1 cellular context compared by ENCODE assay signal in the genomic region with DNA sequence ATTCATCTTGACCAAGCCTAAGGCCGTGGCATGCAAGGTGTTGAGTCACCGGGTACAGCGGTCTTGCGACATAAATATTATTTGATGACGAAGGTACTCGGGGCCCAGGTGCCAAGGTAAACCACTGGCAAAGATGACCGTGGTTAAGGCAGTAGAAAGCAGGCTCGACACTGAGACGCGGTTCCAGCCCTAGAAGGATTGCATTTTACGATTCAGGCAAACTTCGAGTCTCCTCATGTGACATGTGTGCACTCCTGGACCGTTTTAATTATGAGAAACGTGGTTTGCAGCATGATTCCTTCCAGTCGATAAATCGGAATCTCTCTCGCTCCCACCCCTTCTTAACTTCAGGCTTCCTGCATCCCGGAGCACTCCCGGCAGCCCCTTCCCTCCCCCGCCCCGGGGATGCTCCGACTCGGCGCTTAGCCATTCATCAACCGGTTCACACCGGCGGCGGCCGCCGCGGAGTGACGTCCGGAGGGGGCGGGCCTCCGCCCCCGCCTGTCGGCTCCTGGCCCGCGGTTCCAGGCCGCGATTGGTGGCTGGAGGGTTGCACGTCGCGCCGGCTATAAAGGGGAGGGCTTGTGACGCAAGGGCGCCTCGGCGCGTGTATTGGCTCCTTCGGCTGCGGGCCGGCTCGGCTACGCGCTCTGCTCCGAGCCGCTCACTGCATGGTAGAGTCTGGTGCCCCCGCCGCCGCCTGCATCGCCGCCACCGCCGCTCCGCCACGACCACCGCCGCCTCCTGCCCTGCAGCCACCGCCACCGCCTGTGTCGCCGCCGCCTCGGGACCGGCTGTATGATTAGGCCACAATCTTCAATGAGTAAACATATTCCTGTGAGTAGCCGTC.
A peak's percentile ranks its signal among the peaks of the same experiment; 100 is the strongest.
TF ChIP-seq lines count a peak whose summit lies in the region.

TSS of gene LOC128125822 (plus strand) at position 598 of the 850 bp plus-strand sequence.
TSS of gene PTP4A1 (plus strand) at position 598 of the 850 bp plus-strand sequence. CDS start 4,401 bp downstream, outside the sequence.

TF ChIP-seq in HepG2, 621 proteins besides CTCF, POLR2A, EP300 and RAD21 (continued from another document and continues in another):
- TF ChIP-seq ARID5B (CRISPR knock-in tag; IDR thresholded peaks at IDR 0.05) (peak; percentile 78), ZNF737 (CRISPR knock-in tag; IDR thresholded peaks at IDR 0.05; ENCODE audit: borderline replicate concordance) (no peak), ZNF562 (CRISPR knock-in tag; IDR thresholded peaks at IDR 0.05; ENCODE audit: borderline replicate concordance) (peak; percentile 56; the same call in 1 of the 2 replicates), ZFY (CRISPR knock-in tag; IDR thresholded peaks at IDR 0.05) (no peak; the same call in none of the 2 replicates), RBAK (CRISPR knock-in tag; IDR thresholded peaks at IDR 0.05) (no peak), CCAR2 (optimal IDR thresholded peaks at IDR 0.05; ENCODE audit: low read depth, low read length) (no peak), ZFP36L2 (CRISPR knock-in tag; IDR thresholded peaks at IDR 0.05) (no peak), SALL2 (CRISPR knock-in tag; IDR thresholded peaks at IDR 0.05) (peak; percentile 86), ZNF343 (CRISPR knock-in tag; IDR thresholded peaks at IDR 0.05) (peak; percentile 92), DPF2 (CRISPR knock-in tag; IDR thresholded peaks at IDR 0.05; ENCODE audit: borderline replicate concordance, low read depth) (no peak), ZMAT5 (CRISPR knock-in tag; IDR thresholded peaks at IDR 0.05; ENCODE audit: borderline replicate concordance, low read depth) (no peak), ATF3 (CRISPR knock-in tag; IDR thresholded peaks at IDR 0.05) (peak; percentile 78), ZNF557 (CRISPR knock-in tag; IDR thresholded peaks at IDR 0.05) (no peak), ZNF430 (CRISPR knock-in tag; IDR thresholded peaks at IDR 0.05) (peak; percentile 77), ZBTB8A (CRISPR knock-in tag; IDR thresholded peaks at IDR 0.05; ENCODE audit: borderline replicate concordance, low read depth) (no peak; the same call in 1 of the 2 replicates), DMAP1 (CRISPR knock-in tag; IDR thresholded peaks at IDR 0.05) (peak; percentile 66), IRX3 (CRISPR knock-in tag; IDR thresholded peaks at IDR 0.05; ENCODE audit: borderline replicate concordance, low read depth) (peak; percentile 85; the same call in 1 of the 2 replicates), PHF5A (CRISPR knock-in tag; IDR thresholded peaks at IDR 0.05; ENCODE audit: low read depth, unreplicated experiment) (no peak), RBM39 (IDR thresholded peaks at IDR 0.05; ENCODE audit: low read depth, low read length, poor library complexity, severe bottlenecking) (peak; percentile 99), KLF11 (CRISPR knock-in tag; IDR thresholded peaks at IDR 0.05) (peak; percentile 20; the same call in 1 of the 2 replicates), POGZ (CRISPR knock-in tag; IDR thresholded peaks at IDR 0.05) (peak; percentile 95), CBX5 (CRISPR knock-in tag; IDR thresholded peaks at IDR 0.05; ENCODE audit: borderline replicate concordance) (no peak; the same call in 1 of the 2 replicates), ZNF615 (CRISPR knock-in tag; IDR thresholded peaks at IDR 0.05; ENCODE audit: borderline replicate concordance) (no peak), TBL1XR1 (IDR thresholded peaks at IDR 0.05; ENCODE audit: borderline replicate concordance, low read length, partially characterized antibody) (peak; percentile 70), AGO2 (optimal IDR thresholded peaks at IDR 0.05; ENCODE audit: low read depth, low read length) (no peak), HCFC1 (IDR thresholded peaks at IDR 0.05; ENCODE audit: low read depth, low read length) (no peak), ISL2 (CRISPR knock-in tag; IDR thresholded peaks at IDR 0.05) (no peak; the same call in none of the 2 replicates), FOXJ3 (CRISPR knock-in tag; IDR thresholded peaks at IDR 0.05; ENCODE audit: borderline replicate concordance) (no peak), E2F5 (CRISPR knock-in tag; conservative IDR thresholded peaks at IDR 0.05) (no peak), ATRX (CRISPR knock-in tag; IDR thresholded peaks at IDR 0.05; ENCODE audit: borderline replicate concordance) (no peak), ZNF354B (CRISPR knock-in tag; IDR thresholded peaks at IDR 0.05) (peak; percentile 85; the same call in 1 of the 2 replicates), PAX8 (CRISPR knock-in tag; IDR thresholded peaks at IDR 0.05; ENCODE audit: borderline replicate concordance) (0 out of 2 replicates have a peak, but pooled peaks have one; percentile 16), ZNF839 (CRISPR knock-in tag; IDR thresholded peaks at IDR 0.05; ENCODE audit: borderline replicate concordance) (no peak; the same call in 1 of the 2 replicates), ZSCAN21 (CRISPR knock-in tag; IDR thresholded peaks at IDR 0.05; ENCODE audit: borderline replicate concordance) (peak; percentile 49; the same call in 1 of the 2 replicates), EED (CRISPR knock-in tag; IDR thresholded peaks at IDR 0.05) (no peak), FUBP1 (CRISPR knock-in tag; IDR thresholded peaks at IDR 0.05; ENCODE audit: borderline replicate concordance) (0 out of 2 replicates have a peak, but pooled peaks have one; percentile 39), DR1 (CRISPR knock-in tag; IDR thresholded peaks at IDR 0.05) (peak; percentile 97), PHB2 (IDR thresholded peaks at IDR 0.05; ENCODE audit: partially characterized antibody) (no peak), ZNF589 (CRISPR knock-in tag; conservative IDR thresholded peaks at IDR 0.05) (0 out of 2 replicates have a peak, but pooled peaks have one; percentile 29), RORA (CRISPR knock-in tag; IDR thresholded peaks at IDR 0.05) (no peak), ZNF136 (CRISPR knock-in tag; IDR thresholded peaks at IDR 0.05; ENCODE audit: low read depth) (no peak), ZNF205 (CRISPR knock-in tag; IDR thresholded peaks at IDR 0.05) (peak; percentile 59; the same call in 1 of the 2 replicates), ZNF879 (CRISPR knock-in tag; IDR thresholded peaks at IDR 0.05) (no peak), ZNF761 (CRISPR knock-in tag; conservative IDR thresholded peaks at IDR 0.05) (peak; percentile 75), ZNF263 (CRISPR knock-in tag; IDR thresholded peaks at IDR 0.05) (peak; percentile 95), SMAD3 (CRISPR knock-in tag; IDR thresholded peaks at IDR 0.05) (no peak), ZNF333 (CRISPR knock-in tag; IDR thresholded peaks at IDR 0.05; ENCODE audit: borderline replicate concordance) (peak; percentile 71), FIP1L1 (IDR thresholded peaks at IDR 0.05; ENCODE audit: borderline replicate concordance, insufficient read depth, low read depth, low read length) (peak; percentile 72; the same call in 1 of the 2 replicates), ZNF496 (CRISPR knock-in tag; IDR thresholded peaks at IDR 0.05; ENCODE audit: insufficient replicate concordance) (no peak), TBX2 (CRISPR knock-in tag; IDR thresholded peaks at IDR 0.05; ENCODE audit: borderline replicate concordance) (no peak)
- TF ChIP-seq, protein P1, sequence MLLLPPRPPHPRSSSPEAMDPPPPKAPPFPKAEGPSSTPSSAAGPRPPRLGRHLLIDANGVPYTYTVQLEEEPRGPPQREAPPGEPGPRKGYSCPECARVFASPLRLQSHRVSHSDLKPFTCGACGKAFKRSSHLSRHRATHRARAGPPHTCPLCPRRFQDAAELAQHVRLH (CRISPR knock-in tag; IDR thresholded peaks at IDR 0.05; ENCODE audit: borderline replicate concordance, low read depth): no peak; the same call in none of the 2 replicates
- TF ChIP-seq, protein P2, sequence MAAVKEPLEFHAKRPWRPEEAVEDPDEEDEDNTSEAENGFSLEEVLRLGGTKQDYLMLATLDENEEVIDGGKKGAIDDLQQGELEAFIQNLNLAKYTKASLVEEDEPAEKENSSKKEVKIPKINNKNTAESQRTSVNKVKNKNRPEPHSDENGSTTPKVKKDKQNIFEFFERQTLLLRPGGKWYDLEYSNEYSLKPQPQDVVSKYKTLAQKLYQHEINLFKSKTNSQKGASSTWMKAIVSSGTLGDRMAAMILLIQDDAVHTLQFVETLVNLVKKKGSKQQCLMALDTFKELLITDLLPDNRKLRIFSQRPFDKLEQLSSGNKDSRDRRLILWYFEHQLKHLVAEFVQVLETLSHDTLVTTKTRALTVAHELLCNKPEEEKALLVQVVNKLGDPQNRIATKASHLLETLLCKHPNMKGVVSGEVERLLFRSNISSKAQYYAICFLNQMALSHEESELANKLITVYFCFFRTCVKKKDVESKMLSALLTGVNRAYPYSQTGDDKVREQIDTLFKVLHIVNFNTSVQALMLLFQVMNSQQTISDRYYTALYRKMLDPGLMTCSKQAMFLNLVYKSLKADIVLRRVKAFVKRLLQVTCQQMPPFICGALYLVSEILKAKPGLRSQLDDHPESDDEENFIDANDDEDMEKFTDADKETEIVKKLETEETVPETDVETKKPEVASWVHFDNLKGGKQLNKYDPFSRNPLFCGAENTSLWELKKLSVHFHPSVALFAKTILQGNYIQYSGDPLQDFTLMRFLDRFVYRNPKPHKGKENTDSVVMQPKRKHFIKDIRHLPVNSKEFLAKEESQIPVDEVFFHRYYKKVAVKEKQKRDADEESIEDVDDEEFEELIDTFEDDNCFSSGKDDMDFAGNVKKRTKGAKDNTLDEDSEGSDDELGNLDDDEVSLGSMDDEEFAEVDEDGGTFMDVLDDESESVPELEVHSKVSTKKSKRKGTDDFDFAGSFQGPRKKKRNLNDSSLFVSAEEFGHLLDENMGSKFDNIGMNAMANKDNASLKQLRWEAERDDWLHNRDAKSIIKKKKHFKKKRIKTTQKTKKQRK (IDR thresholded peaks at IDR 0.05; ENCODE audit: low read length): no peak
- TF ChIP-seq, protein P3, sequence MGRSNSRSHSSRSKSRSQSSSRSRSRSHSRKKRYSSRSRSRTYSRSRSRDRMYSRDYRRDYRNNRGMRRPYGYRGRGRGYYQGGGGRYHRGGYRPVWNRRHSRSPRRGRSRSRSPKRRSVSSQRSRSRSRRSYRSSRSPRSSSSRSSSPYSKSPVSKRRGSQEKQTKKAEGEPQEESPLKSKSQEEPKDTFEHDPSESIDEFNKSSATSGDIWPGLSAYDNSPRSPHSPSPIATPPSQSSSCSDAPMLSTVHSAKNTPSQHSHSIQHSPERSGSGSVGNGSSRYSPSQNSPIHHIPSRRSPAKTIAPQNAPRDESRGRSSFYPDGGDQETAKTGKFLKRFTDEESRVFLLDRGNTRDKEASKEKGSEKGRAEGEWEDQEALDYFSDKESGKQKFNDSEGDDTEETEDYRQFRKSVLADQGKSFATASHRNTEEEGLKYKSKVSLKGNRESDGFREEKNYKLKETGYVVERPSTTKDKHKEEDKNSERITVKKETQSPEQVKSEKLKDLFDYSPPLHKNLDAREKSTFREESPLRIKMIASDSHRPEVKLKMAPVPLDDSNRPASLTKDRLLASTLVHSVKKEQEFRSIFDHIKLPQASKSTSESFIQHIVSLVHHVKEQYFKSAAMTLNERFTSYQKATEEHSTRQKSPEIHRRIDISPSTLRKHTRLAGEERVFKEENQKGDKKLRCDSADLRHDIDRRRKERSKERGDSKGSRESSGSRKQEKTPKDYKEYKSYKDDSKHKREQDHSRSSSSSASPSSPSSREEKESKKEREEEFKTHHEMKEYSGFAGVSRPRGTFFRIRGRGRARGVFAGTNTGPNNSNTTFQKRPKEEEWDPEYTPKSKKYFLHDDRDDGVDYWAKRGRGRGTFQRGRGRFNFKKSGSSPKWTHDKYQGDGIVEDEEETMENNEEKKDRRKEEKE (IDR thresholded peaks at IDR 0.05): no peak
